In the genomic region with DNA sequence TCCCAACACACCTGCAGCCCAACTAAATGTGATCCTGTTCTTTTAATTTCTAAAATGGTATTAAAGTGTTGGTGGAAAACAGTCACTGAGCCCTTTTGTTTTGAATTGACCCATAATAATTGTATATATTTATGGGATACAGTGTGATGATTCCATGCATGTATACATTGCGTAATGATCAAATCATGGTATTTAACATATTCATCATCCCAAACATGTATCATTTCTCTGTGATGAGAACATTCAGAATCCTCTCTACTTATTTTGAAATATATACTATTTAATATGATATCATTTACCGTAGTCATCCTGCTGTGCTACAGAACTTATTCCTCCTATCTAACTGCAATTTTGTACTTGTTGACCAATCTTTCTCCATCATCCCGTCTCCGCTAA, we compare ENCODE assay signal across 9 cellular contexts.
"Had no signal": no experiment of that assay in that cellular context is flagged by ENCODE, and none has a peak within 500 bp of the region (broad histone marks: within the 10 kb centered on the region; RNA-seq: fewer than 3 reads in every experiment).

No MANE protein-coding gene starts in this region.

- H3K9me3 Mint-ChIP-seq: HFFc6 had no signal

- FAIRE-seq: H54, HTR-8/SVneo had no signal

- H3K4me1 ChIP-seq: HAP-1 had no signal

- DNase-seq: GOT3, HFFc6, Karpas-422, KBM-7 had no signal

- H3K36me3 ChIP-seq: HAP-1 had no signal

- H3K4me2 ChIP-seq: KMS-11 had no signal

- H3K9ac ChIP-seq: KMS-11 had no signal

- ATAC-seq: HCT116 had no signal

- H3K27ac ChIP-seq: KMS-11 had no signal

- H3K9me3 ChIP-seq: HAP-1 had no signal

- H3K4me3 Mint-ChIP-seq: HFFc6 had no signal

- H3K4me3 ChIP-seq: HAP-1 had no signal

- H3K27ac Mint-ChIP-seq: HFFc6 had no signal
